16 cellular contexts compared by ENCODE assay signal in genomic region chr6:109662192-109662591, GRCh38.
"Had no signal": no experiment of that assay in that cellular context is flagged by ENCODE, and none has a peak within 500 bp of the region (broad histone marks: within the 10 kb centered on the region; RNA-seq: fewer than 3 reads in every experiment).

No MANE protein-coding gene starts in this region.

- H3K27me3 ChIP-seq: ascending aorta, cardiac muscle cell, esophagus muscularis mucosa, right lobe of liver had no signal

- H3K4me3 ChIP-seq: ascending aorta, cardiac muscle cell, esophagus muscularis mucosa, right lobe of liver had no signal

- H3K4me1 Mint-ChIP-seq: activated naive CD8-positive, alpha-beta T cell treated with anti-CD3 and anti-CD28 coated beads, Interleukin-2, amount 50 U/mL, for 24 hours; activated T-helper 17 cell treated with anti-CD3 and anti-CD28 coated beads, Interleukin-2, amount 50 U/mL, for 72 hours; neural crest cell had no signal

- H3K27ac Mint-ChIP-seq: activated naive CD8-positive, alpha-beta T cell treated with anti-CD3 and anti-CD28 coated beads, Interleukin-2, amount 50 U/mL, for 24 hours; activated T-helper 17 cell treated with anti-CD3 and anti-CD28 coated beads, Interleukin-2, amount 50 U/mL, for 72 hours; stimulated activated naive CD8-positive, alpha-beta T cell treated with anti-CD3 and anti-CD28 coated beads, Interleukin-15, Interleukin-2, amounts not matched to agents 100 ng/mL and 50 ng/mL, for 24 hours; type B pancreatic cell had no signal

- H3K36me3 ChIP-seq: cardiac muscle cell, right lobe of liver had no signal

- H3K4me3 Mint-ChIP-seq: activated naive CD8-positive, alpha-beta T cell treated with anti-CD3 and anti-CD28 coated beads, Interleukin-2, amount 50 U/mL, for 24 hours; activated T-helper 17 cell treated with anti-CD3 and anti-CD28 coated beads, Interleukin-2, amount 50 U/mL, for 72 hours; neural crest cell; stimulated activated naive CD8-positive, alpha-beta T cell treated with anti-CD3 and anti-CD28 coated beads, Interleukin-15, Interleukin-2, amounts not matched to agents 100 ng/mL and 50 ng/mL, for 24 hours; type B pancreatic cell had no signal

- ATAC-seq: activated naive CD8-positive, alpha-beta T cell treated with anti-CD3 and anti-CD28 coated beads, Interleukin-2, amount 50 U/mL, for 24 hours; activated T-helper 17 cell treated with anti-CD3 and anti-CD28 coated beads, Interleukin-2, amount 50 U/mL, for 72 hours; right lobe of liver had no signal

- H3K9me3 Mint-ChIP-seq: activated naive CD8-positive, alpha-beta T cell treated with anti-CD3 and anti-CD28 coated beads, Interleukin-2, amount 50 U/mL, for 24 hours; activated T-helper 17 cell treated with anti-CD3 and anti-CD28 coated beads, Interleukin-2, amount 50 U/mL, for 72 hours; neural crest cell; stimulated activated naive CD8-positive, alpha-beta T cell treated with anti-CD3 and anti-CD28 coated beads, Interleukin-15, Interleukin-2, amounts not matched to agents 100 ng/mL and 50 ng/mL, for 24 hours; type B pancreatic cell had no signal

- H3K9me3 ChIP-seq: ascending aorta, esophagus muscularis mucosa, right lobe of liver had no signal

- DNase-seq: activated CD4-positive, alpha-beta T cell treated with anti-CD3 and anti-CD28 coated beads for 1 hour; activated CD4-positive, alpha-beta T cell treated with anti-CD3 and anti-CD28 coated beads, Interleukin-2, amount 50 U/mL, for 4 hours; activated naive CD4-positive, alpha-beta T cell treated with Interleukin-2 at 50 U/mL for 16 hours; activated naive CD8-positive, alpha-beta T cell treated with anti-CD3 and anti-CD28 coated beads, Interleukin-2, amount 50 U/mL, for 24 hours; foreskin melanocyte; head of caudate nucleus; right lobe of liver; T-helper 1 cell had no signal

- H3K4me1 ChIP-seq: ascending aorta, esophagus muscularis mucosa, right lobe of liver had no signal

- H3K27ac ChIP-seq: ascending aorta, cardiac muscle cell, esophagus muscularis mucosa, right lobe of liver, VCaP had no signal

- H3K27me3 Mint-ChIP-seq: activated naive CD8-positive, alpha-beta T cell treated with anti-CD3 and anti-CD28 coated beads, Interleukin-2, amount 50 U/mL, for 24 hours; activated T-helper 17 cell treated with anti-CD3 and anti-CD28 coated beads, Interleukin-2, amount 50 U/mL, for 72 hours; stimulated activated naive CD8-positive, alpha-beta T cell treated with anti-CD3 and anti-CD28 coated beads, Interleukin-15, Interleukin-2, amounts not matched to agents 100 ng/mL and 50 ng/mL, for 24 hours; type B pancreatic cell had no signal
